In the genomic region with DNA sequence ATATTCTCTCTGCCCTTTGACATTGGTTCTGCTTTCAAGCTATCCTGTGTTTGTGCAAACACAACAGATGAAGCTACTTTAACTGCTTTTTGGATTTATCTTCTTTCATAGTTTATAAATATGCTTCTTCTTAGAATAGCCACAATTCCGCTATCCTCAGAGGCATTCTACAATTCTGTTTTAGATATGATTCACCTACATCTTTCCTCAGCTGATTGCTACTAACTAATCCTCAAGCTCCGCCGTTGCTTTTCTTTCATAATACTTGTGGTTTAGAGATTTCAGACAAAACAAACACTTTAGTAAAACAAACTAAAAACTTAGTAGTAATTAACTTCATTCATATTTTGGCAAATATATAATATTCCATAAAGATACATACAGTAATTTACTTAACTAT, we compare ENCODE assay signal across 15 cellular contexts.
"Had no signal": no experiment of that assay in that cellular context is flagged by ENCODE, and none has a peak within 500 bp of the region (broad histone marks: within the 10 kb centered on the region; RNA-seq: fewer than 3 reads in every experiment).

No MANE protein-coding gene starts in this region.

- H3K9me3 ChIP-seq: heart left ventricle, left ventricle myocardium inferior, pancreas, thoracic aorta had no signal

- H3K27ac ChIP-seq: heart left ventricle, left ventricle myocardium inferior, pancreas, thoracic aorta had no signal

- H3K4me1 ChIP-seq: left ventricle myocardium inferior, pancreas had no signal

- H3K9me3 Mint-ChIP-seq: activated CD8-positive, alpha-beta T cell treated with anti-CD3 and anti-CD28 coated beads for 36 hours; activated naive CD8-positive, alpha-beta T cell treated with anti-CD3 and anti-CD28 coated beads, Interleukin-2, amount 50 U/mL, for 24 hours; activated T-helper 1 cell treated with anti-CD3 and anti-CD28 coated beads, Interleukin-12 subunit alpha, Interleukin-12 subunit beta, Interleukin-2, Interleukin-4 antibody, amounts not matched to agents 30 ng/mL and 10 ng/mL and 1 ng/mL, durations not matched to agents 14 hours and 24 hours and 36 hours; memory B cell; nephron progenitor cell; stimulated activated naive CD8-positive, alpha-beta T cell treated with anti-CD3 and anti-CD28 coated beads, Interleukin-15, amount 100 ng/mL, for 72 hours had no signal

- H3K27ac Mint-ChIP-seq: activated CD8-positive, alpha-beta T cell treated with anti-CD3 and anti-CD28 coated beads for 36 hours; activated naive CD8-positive, alpha-beta T cell treated with anti-CD3 and anti-CD28 coated beads, Interleukin-2, amount 50 U/mL, for 24 hours; activated T-helper 1 cell treated with anti-CD3 and anti-CD28 coated beads, Interleukin-12 subunit alpha, Interleukin-12 subunit beta, Interleukin-2, Interleukin-4 antibody, amounts not matched to agents 30 ng/mL and 10 ng/mL and 1 ng/mL, durations not matched to agents 14 hours and 24 hours and 36 hours; memory B cell; nephron progenitor cell had no signal

- H3K4me3 ChIP-seq: heart left ventricle, left ventricle myocardium inferior, pancreas, thoracic aorta had no signal

- DNase-seq: activated CD4-positive, alpha-beta T cell treated with anti-CD3 and anti-CD28 coated beads for 4 hours; activated CD8-positive, alpha-beta memory T cell treated with anti-CD3 and anti-CD28 coated beads, Interleukin-2, amount 50 U/mL, for 4 hours; activated CD8-positive, alpha-beta T cell treated with anti-CD3 and anti-CD28 coated beads for 36 hours; activated naive CD4-positive, alpha-beta T cell; activated naive CD8-positive, alpha-beta T cell treated with anti-CD3 and anti-CD28 coated beads, Interleukin-2, amount 50 U/mL, for 24 hours; heart left ventricle; left ventricle myocardium inferior; nephron progenitor cell; pancreas; stimulated activated CD4-positive, alpha-beta T cell treated with anti-CD3 and anti-CD28 coated beads, Interleukin-4, amount 100 ng/mL, for 4 hours; stimulated activated naive CD8-positive, alpha-beta T cell treated with anti-CD3 and anti-CD28 coated beads, Interleukin-15, amount 100 ng/mL, for 72 hours; T-helper 9 cell had no signal

- H3K27me3 ChIP-seq: heart left ventricle, pancreas had no signal

- H3K27me3 Mint-ChIP-seq: activated CD8-positive, alpha-beta T cell treated with anti-CD3 and anti-CD28 coated beads for 36 hours; activated naive CD8-positive, alpha-beta T cell treated with anti-CD3 and anti-CD28 coated beads, Interleukin-2, amount 50 U/mL, for 24 hours; memory B cell; stimulated activated naive CD8-positive, alpha-beta T cell treated with anti-CD3 and anti-CD28 coated beads, Interleukin-15, amount 100 ng/mL, for 72 hours had no signal

- H3K4me1 Mint-ChIP-seq: memory B cell, nephron progenitor cell had no signal

- H3K4me3 Mint-ChIP-seq: activated CD8-positive, alpha-beta T cell treated with anti-CD3 and anti-CD28 coated beads for 36 hours; activated naive CD8-positive, alpha-beta T cell treated with anti-CD3 and anti-CD28 coated beads, Interleukin-2, amount 50 U/mL, for 24 hours; activated T-helper 1 cell treated with anti-CD3 and anti-CD28 coated beads, Interleukin-12 subunit alpha, Interleukin-12 subunit beta, Interleukin-2, Interleukin-4 antibody, amounts not matched to agents 30 ng/mL and 10 ng/mL and 1 ng/mL, durations not matched to agents 14 hours and 24 hours and 36 hours; memory B cell; nephron progenitor cell; stimulated activated naive CD8-positive, alpha-beta T cell treated with anti-CD3 and anti-CD28 coated beads, Interleukin-15, amount 100 ng/mL, for 72 hours had no signal
